Comparison of ENCODE assay signal across 8 cellular contexts in the genomic region with DNA sequence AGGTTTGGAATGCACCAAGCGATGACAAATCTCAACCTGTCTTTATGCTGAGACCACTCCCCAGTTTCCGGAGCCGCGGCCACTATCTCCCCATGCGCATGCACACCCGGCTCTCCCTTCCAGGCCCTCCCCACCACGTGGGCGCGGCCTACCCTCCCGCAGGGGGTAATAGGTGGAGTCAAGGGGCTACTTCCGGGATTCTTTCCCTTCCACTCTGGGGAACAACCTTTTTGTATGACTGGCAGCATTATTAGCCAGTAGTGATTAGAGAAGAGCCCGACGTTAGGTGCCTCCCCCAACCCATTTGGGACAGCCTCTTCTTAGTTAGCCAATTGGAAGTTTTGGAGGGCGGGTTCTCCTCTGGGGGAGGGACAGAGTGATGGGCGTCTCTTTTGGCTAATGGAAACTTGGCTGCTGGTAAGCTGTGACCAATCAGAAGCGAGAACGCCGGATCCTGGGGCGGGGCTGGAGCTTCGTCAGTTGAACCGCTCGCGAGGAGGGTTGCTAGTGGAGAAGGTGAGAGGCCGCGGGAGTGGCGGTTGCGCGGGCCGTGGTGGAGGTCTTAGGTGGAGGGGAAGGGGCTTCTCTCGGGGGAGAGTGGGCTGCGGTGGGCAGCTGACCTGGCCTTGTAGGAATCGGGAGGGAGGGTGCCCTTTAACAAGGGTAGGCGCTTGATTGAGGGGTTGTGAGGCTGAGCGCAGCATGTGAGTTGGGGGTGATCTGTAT. TPM values are rescaled to one million over a fixed set of nuclear protein-coding genes. Genes with fewer than 3 reads are reported as not detected.
DNase-seq lines count a peak whose midpoint lies in the region; ATAC-seq and TF ChIP-seq lines count a peak whose summit lies in the region.

TSS of gene CCDC61 (plus strand) at position 479 of the 726 bp plus-strand sequence. CDS start 7,552 bp downstream, outside the sequence.

- under 1% methylated on average over 34 of the region's 34 CpGs for WGBS in right cardiac atrium
- 0% methylated on average over 34 of the region's 34 CpGs for WGBS in aorta, 2 donors

- H3K27ac ChIP-seq in angular gyrus (ENCODE audit: low read depth, low read length) = peak within 1 kb of the TSS; percentile 22
- H3K27ac ChIP-seq in right cardiac atrium (ENCODE audit: low read length) = peak within 1 kb of the TSS; percentile 69
- H3K27ac ChIP-seq in aorta (ENCODE audit: low read depth in 1 of 2, low read length in 2 of 2) = peak within 1 kb of the TSS in 1 of 2 donors; percentile 59

- TF ChIP-seq POLR2A in GM15510 (IDR thresholded peaks at IDR 0.05; ENCODE audit: borderline replicate concordance, extremely low read depth, insufficient read length) = peak; percentile 69

- H3K27me3 ChIP-seq in right cardiac atrium (ENCODE audit: control insufficient read depth, insufficient read depth) (no peaks in the 10 kb centered on the region), aorta (ENCODE audit: control insufficient read depth in 1 of 2, insufficient read depth in 2 of 2, low read length in 1 of 2) (no peaks in the 10 kb centered on the region)

- ATAC-seq in HG02884 (IDR thresholded peaks at IDR 0.05; ENCODE audit: unreplicated experiment) (peak; percentile 96), right cardiac atrium (peak; percentile 99), aorta (ENCODE audit: low FRiP score) (peak; percentile 99)

- H3K9me3 ChIP-seq in right cardiac atrium (ENCODE audit: control insufficient read depth, low read length) (no peaks in the 10 kb centered on the region), aorta (ENCODE audit: control insufficient read depth, low read length) (no peaks in the 10 kb centered on the region)

- no peaks in the 10 kb centered on the region for H3K4me1 ChIP-seq in right cardiac atrium (ENCODE audit: control insufficient read depth, insufficient read depth, low read length)
- no peaks in the 10 kb centered on the region for H3K4me1 ChIP-seq in aorta (ENCODE audit: control insufficient read depth in 1 of 2, insufficient read depth in 2 of 2, low read length in 2 of 2)

- H3K4me3 ChIP-seq in right cardiac atrium (ENCODE audit: low read length) (peak within 1 kb of the TSS; percentile 78), aorta (ENCODE audit: low read length in 2 of 2) (peak within 1 kb of the TSS; percentile 41 to 66)

- no peaks in the 10 kb centered on the region for H3K36me3 ChIP-seq in aorta (ENCODE audit: control insufficient read depth in 1 of 2, insufficient read depth in 2 of 2, low read length in 1 of 2)

- intact Hi-C loops in T-helper 1 cell treated with Interleukin-12 subunit alpha and Interleukin-12 subunit beta and Interleukin-4 antibody, amounts not matched to agents 30 ng/mL and 1 ng/mL, for 36 hours (cut with micrococcal nuclease) = loop anchor here (1.0 to 10.0 kb wide), 12 partner anchors 20 to 817 kb away; partner anchors contain the start of genes BLOC1S3, IRF2BP1, MYPOP and PPM1N
- intact Hi-C loops in right cardiac atrium (cut with DNase I) = loop anchor here in 1 of 4 donors (10.0 kb wide), 1 partner anchor 90 kb away; the partner anchor contains the start of gene MYPOP
- intact Hi-C loops in aorta (cut with DNase I) = no loop called here

- DNase-seq in NCI-H1694 (lab: John Stamatoyannopoulos, UW) (peak; percentile 100), right cardiac atrium (peak; percentile 93 to 96 (median 96)), pulmonary artery endothelial cell (ENCODE audit: low read depth, low spot score) (peak; percentile 97), aorta (peak; percentile 96)

RNA-seq across cellular contexts. Expression of gene CCDC61, which starts in this region (rescaled TPM):
- total RNA-seq in T-helper 1 cell treated with Interleukin-12 subunit alpha and Interleukin-12 subunit beta and Interleukin-4 antibody, amounts not matched to agents 30 ng/mL and 1 ng/mL, for 36 hours = 24.2 and 24.8 TPM in 2 replicates
- 10 to 100 TPM in 1 of 4 donors, 1 to 10 TPM in 3; 7.1 to 12.7 (median 9.6) TPM for total RNA-seq in right cardiac atrium
- 7.9 TPM for polyA plus RNA-seq in right cardiac atrium
- 7.3 and 9.5 TPM in 2 replicates for total RNA-seq in pulmonary artery endothelial cell
- total RNA-seq in aorta = 10 to 100 TPM; 11.7 to 24.0 TPM
- 10 to 100 TPM in 1 of 2 donors, under 1 TPM in 1; 0.50 to 19.4 TPM for polyA plus RNA-seq in aorta
